8 cellular contexts compared by ENCODE assay signal in genomic region chr7:29684787-29685650, GRCh38.
DNase-seq lines count a peak whose midpoint lies in the region; ATAC-seq and TF ChIP-seq lines count a peak whose summit lies in the region.

No MANE protein-coding gene starts in this region.

- H3K4me3 ChIP-seq in lower leg skin (ENCODE audit: low read depth, poor library complexity, severe bottlenecking) = peak overlapping the region; percentile 79

- intact Hi-C loops in lower leg skin (cut with DNase I; ENCODE audit: low total_unique reads) = no loop called here

- no peak for TF ChIP-seq CTCF in lower leg skin (IDR thresholded peaks at IDR 0.05)

- peak; percentile 3 to 63 (median 24) for DNase-seq in stimulated activated naive CD4-positive, alpha-beta T cell (lab: John Stamatoyannopoulos, UW)
- no peak for DNase-seq in stimulated activated naive CD4-positive, alpha-beta T cell treated with Interleukin-2 at 50 U/mL for 16 hours (lab: John Stamatoyannopoulos, UW)
- DNase-seq in NCI-H2227 treated with DMSO at 0.1 percent for 48 hours (lab: John Stamatoyannopoulos, UW) (peak; percentile 46), ecto neural progenitor cell (ENCODE audit: low spot score) (peak; percentile 87), lower leg skin (ENCODE audit: low spot score in 2 of 2) (peak; percentile 31 to 91)
- DNase-seq in activated CD4-positive, alpha-beta T cell treated with anti-CD3 and anti-CD28 coated beads, Interleukin-2, amount 50 U/mL, for 4 hours = peak; percentile 13 to 18
- peak; percentile 30 to 32 for DNase-seq in stimulated activated CD4-positive, alpha-beta T cell treated with anti-CD3 and anti-CD28 coated beads, Interleukin-4, amount 100 ng/mL, for 4 hours

- no peak for TF ChIP-seq POLR2A in lower leg skin (IDR thresholded peaks at IDR 0.05)

- ATAC-seq in HG02970 (IDR thresholded peaks at IDR 0.05; ENCODE audit: low FRiP score, unreplicated experiment) = peak; percentile 62

- WGBS in lower leg skin, 2 donors = 0 to 2% methylated on average over 30 to 74 of the region's 114 CpGs
